22 cellular contexts compared by ENCODE assay signal in genomic region chr1:842816-843215, GRCh38.
DNase-seq lines count a peak whose midpoint lies in the region; ATAC-seq and TF ChIP-seq lines count a peak whose summit lies in the region.
"Had no signal": no experiment of that assay in that cellular context is flagged by ENCODE, and none has a peak within 500 bp of the region (broad histone marks: within the 10 kb centered on the region; RNA-seq: fewer than 3 reads in every experiment).

No MANE protein-coding gene starts in this region.

- H3K4me2 ChIP-seq in DND-41 (ENCODE audit: insufficient read depth, low read length), result peak overlapping the region; percentile 48

- H3K4me3 Mint-ChIP-seq in activated T-cell treated with anti-CD3 and anti-CD28 coated beads, Interleukin-2, amount 50 U/mL, for 72 hours, result peak overlapping the region; percentile 12 to 56
- H3K4me3 Mint-ChIP-seq in activated CD8-positive, alpha-beta T cell treated with anti-CD3 and anti-CD28 coated beads, Interleukin-2, amount 10 ng/mL, durations not matched to agents 7 days and 5 days, result no peak overlapping the region

- TF ChIP-seq CTCF in DND-41 (IDR thresholded peaks at IDR 0.05; ENCODE audit: borderline replicate concordance, extremely low read depth, low read length, poor library complexity, severe bottlenecking), result no peak
- TF ChIP-seq CTCF in omental fat pad (IDR thresholded peaks at IDR 0.05), result no peak
- TF ChIP-seq CTCF in suprapubic skin (IDR thresholded peaks at IDR 0.05), result no peak

- peak overlapping the region; percentile 49 for H3K9ac ChIP-seq in DND-41 (ENCODE audit: low read depth, low read length)

- H3K4me1 ChIP-seq in DND-41 (ENCODE audit: insufficient read depth, low read length) (peaks cover 55% of the 10 kb centered on the region), suprapubic skin (no peaks in the 10 kb centered on the region)
- H3K4me1 ChIP-seq: breast epithelium had no signal

- TF ChIP-seq EP300 in suprapubic skin (IDR thresholded peaks at IDR 0.05), result no peak

- H3K9me3 Mint-ChIP-seq in activated T-cell treated with anti-CD3 and anti-CD28 coated beads, Interleukin-2, amount 50 U/mL, for 72 hours, result no peaks in the 10 kb centered on the region
- no peaks in the 10 kb centered on the region for H3K9me3 Mint-ChIP-seq in activated CD8-positive, alpha-beta T cell treated with anti-CD3 and anti-CD28 coated beads, Interleukin-2, amount 10 ng/mL, durations not matched to agents 7 days and 5 days (ENCODE audit: insufficient read depth)

- POLR2A ChIA-PET in activated CD8-positive, alpha-beta T cell treated with anti-CD3 and anti-CD28 coated beads, Interleukin-2, amount 10 ng/mL, durations not matched to agents 7 days and 5 days (lab: Charles Lee), result no interaction called here

- H4K20me1 ChIP-seq in DND-41 (ENCODE audit: insufficient read depth, low read length), result no peaks in the 10 kb centered on the region

- peak; percentile 27 to 39 for ATAC-seq in activated T-cell treated with anti-CD3 and anti-CD28 coated beads, Interleukin-2, amount 50 U/mL, for 72 hours (replicated peaks in 1 of 2)
- ATAC-seq in DND-41 (ENCODE audit: insufficient read depth, low read depth), result no peak
- ATAC-seq in activated CD8-positive, alpha-beta T cell treated with anti-CD3 and anti-CD28 coated beads, Interleukin-2, amount 10 ng/mL, durations not matched to agents 7 days and 5 days, result no peak
- peak; percentile 34 for ATAC-seq in omental fat pad (ENCODE audit: low FRiP score)
- ATAC-seq: left colon, Right ventricle myocardium inferior had no signal

- H3K27ac Mint-ChIP-seq in activated T-cell treated with anti-CD3 and anti-CD28 coated beads, Interleukin-2, amount 50 U/mL, for 72 hours, result no peak overlapping the region
- peak overlapping the region; percentile 96 for H3K27ac Mint-ChIP-seq in activated CD8-positive, alpha-beta T cell treated with anti-CD3 and anti-CD28 coated beads, Interleukin-2, amount 10 ng/mL, durations not matched to agents 7 days and 5 days

- peaks cover 2 to 3% of the 10 kb centered on the region in 2 donors for H3K36me3 Mint-ChIP-seq in activated T-cell treated with anti-CD3 and anti-CD28 coated beads, Interleukin-2, amount 50 U/mL, for 72 hours (ENCODE audit: insufficient read depth in 2 of 2)
- peaks cover 38% of the 10 kb centered on the region for H3K36me3 Mint-ChIP-seq in activated CD8-positive, alpha-beta T cell treated with anti-CD3 and anti-CD28 coated beads, Interleukin-2, amount 10 ng/mL, durations not matched to agents 7 days and 5 days (ENCODE audit: low read depth)

- no peak overlapping the region for H2AFZ ChIP-seq in DND-41 (ENCODE audit: low read depth, low read length)

- CTCF ChIA-PET in activated CD8-positive, alpha-beta T cell treated with anti-CD3 and anti-CD28 coated beads, Interleukin-2, amount 10 ng/mL, durations not matched to agents 7 days and 5 days (lab: Charles Lee), result no interaction called here

- no peak for TF ChIP-seq POLR2A in suprapubic skin (IDR thresholded peaks at IDR 0.05)

- H3K4me3 ChIP-seq in DND-41 (ENCODE audit: low read depth in 1 of 2, low read length in 2 of 2) (peak overlapping the region in 1 of 2 experiments; percentile 24; a peak in 1 of 4 replicates), suprapubic skin (no peak overlapping the region)
- H3K4me3 ChIP-seq: breast epithelium, spleen had no signal

- no peaks in the 10 kb centered on the region for H3K27me3 Mint-ChIP-seq in activated T-cell treated with anti-CD3 and anti-CD28 coated beads, Interleukin-2, amount 50 U/mL, for 72 hours (ENCODE audit: low read depth)
- H3K27me3 Mint-ChIP-seq in activated CD8-positive, alpha-beta T cell treated with anti-CD3 and anti-CD28 coated beads, Interleukin-2, amount 10 ng/mL, durations not matched to agents 7 days and 5 days (ENCODE audit: low read depth), result no peaks in the 10 kb centered on the region

- H3K79me2 ChIP-seq in DND-41 (ENCODE audit: insufficient read depth, low read length), result peaks cover 25% of the 10 kb centered on the region

- peaks cover 65% of the 10 kb centered on the region for H3K4me1 Mint-ChIP-seq in activated T-cell treated with anti-CD3 and anti-CD28 coated beads, Interleukin-2, amount 50 U/mL, for 72 hours (ENCODE audit: low read depth)
- peaks cover 71% of the 10 kb centered on the region for H3K4me1 Mint-ChIP-seq in activated CD8-positive, alpha-beta T cell treated with anti-CD3 and anti-CD28 coated beads, Interleukin-2, amount 10 ng/mL, durations not matched to agents 7 days and 5 days (ENCODE audit: low read depth)

- H3K9me3 ChIP-seq in DND-41 (ENCODE audit: insufficient read depth, low read length, severe bottlenecking) (no peaks in the 10 kb centered on the region), suprapubic skin (no peaks in the 10 kb centered on the region)
- H3K9me3 ChIP-seq: breast epithelium, spleen had no signal

- no peak for DNase-seq in activated T-cell treated with anti-CD3 and anti-CD28 coated beads, Interleukin-2, amount 50 U/mL, for 72 hours
- DNase-seq in activated T-cell treated with anti-CD3 and anti-CD28 coated beads, Interleukin-2, amount 50 U/mL, for 48 hours, result no peak
- DNase-seq in DND-41, result no peak
- no peak for DNase-seq in activated CD8-positive, alpha-beta T cell treated with anti-CD3 and anti-CD28 coated beads, Interleukin-2, amount 10 ng/mL, durations not matched to agents 7 days and 5 days
- no peak for DNase-seq in omental fat pad (ENCODE audit: low spot score)
- DNase-seq in suprapubic skin (ENCODE audit: low spot score in 2 of 2), result no peak
- no peak for DNase-seq in dermis blood vessel endothelial cell
- DNase-seq: activated CD4-positive, alpha-beta T cell treated with anti-CD3 and anti-CD28 coated beads, Interleukin-2, amount 50 U/mL, for 4 hours; amniotic stem cell; cortex of kidney; DMS153; GOT3; left colon; mesenchymal stem cell; NCI-H1105; NCI-H2029 treated with DMSO at 0.1 percent for 48 hours; NCI-H226; OCI-M1; spleen; stimulated activated CD4-positive, alpha-beta T cell treated with anti-CD3 and anti-CD28 coated beads, Interleukin-4, amount 100 ng/mL, for 4 hours had no signal

- H3K27me3 ChIP-seq in DND-41 (ENCODE audit: insufficient read depth, low read length, poor library complexity) (no peaks in the 10 kb centered on the region), suprapubic skin (no peaks in the 10 kb centered on the region)
- H3K27me3 ChIP-seq: breast epithelium, spleen had no signal

- peaks cover 22% of the 10 kb centered on the region for H3K36me3 ChIP-seq in DND-41 (ENCODE audit: insufficient read depth, low read length)
- H3K36me3 ChIP-seq in suprapubic skin, result peaks cover 10% of the 10 kb centered on the region
- H3K36me3 ChIP-seq: breast epithelium had no signal

- WGBS in suprapubic skin, result 85% methylated on average over 9 of the region's 9 CpGs

- peak overlapping the region; percentile 97 for H3K27ac ChIP-seq in DND-41 (ENCODE audit: low read length)
- H3K27ac ChIP-seq in suprapubic skin, result no peak overlapping the region
- H3K27ac ChIP-seq: breast epithelium, spleen had no signal

Comparison
In these comparisons a context has a peak if more than half of its experiments do, and no peak if none do; other contexts are left out.
1. ATAC-seq: peak in activated T-cell treated with anti-CD3 and anti-CD28 coated beads, Interleukin-2, amount 50 U/mL, for 72 hours (2 of 2) and omental fat pad (single experiment); none in DND-41 (single experiment) and activated CD8-positive, alpha-beta T cell treated with anti-CD3 and anti-CD28 coated beads, Interleukin-2, amount 10 ng/mL, durations not matched to agents 7 days and 5 days (single experiment).